ENCODE assay signal across 8 cellular contexts in the genomic region with DNA sequence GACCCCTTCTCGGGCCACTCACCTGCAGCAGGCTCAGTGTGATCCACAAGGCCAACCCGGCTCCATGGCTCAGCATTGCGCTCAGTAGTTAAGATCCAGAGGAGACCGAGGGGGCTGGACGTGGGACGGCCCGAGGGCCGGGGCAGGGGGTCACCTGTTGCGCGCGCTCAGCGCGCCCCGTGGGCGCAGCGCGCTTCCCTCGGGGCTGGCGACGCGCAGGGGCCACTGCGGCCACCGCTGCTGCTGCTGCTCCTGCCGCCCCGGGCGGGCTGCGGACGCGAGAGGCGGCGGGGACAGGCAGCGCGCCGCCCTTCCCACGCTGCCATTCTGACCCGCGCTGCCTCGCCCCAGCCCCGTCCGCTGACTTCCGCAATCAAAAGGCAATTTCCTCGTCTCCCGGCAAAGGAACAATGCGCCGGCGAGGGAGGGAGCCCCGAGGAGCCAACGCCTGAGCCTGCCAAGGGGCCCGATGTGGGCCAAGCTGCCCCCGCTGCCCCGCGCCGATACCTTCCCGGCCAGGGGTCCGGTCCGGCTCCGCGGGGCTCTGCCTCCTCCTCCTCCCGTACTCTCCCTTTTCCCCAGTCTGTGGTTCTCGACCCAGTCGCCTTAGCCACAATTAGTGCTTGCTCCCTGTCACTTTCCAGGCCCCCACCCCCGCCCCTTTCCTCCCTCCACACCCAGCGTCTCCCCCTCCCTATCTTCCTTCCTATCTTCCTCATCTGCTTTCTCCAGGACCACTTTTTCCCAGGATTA. TPM values are rescaled to one million over a fixed set of nuclear protein-coding genes. Genes with fewer than 3 reads are reported as not detected.
A peak's percentile ranks its signal among the peaks of the same experiment; 100 is the strongest.
DNase-seq lines count a peak whose midpoint lies in the region; ATAC-seq and TF ChIP-seq lines count a peak whose summit lies in the region.

No MANE protein-coding gene starts in this region.

- H3K9me3 Mint-ChIP-seq in effector memory CD8-positive, alpha-beta T cell = no peaks in the 10 kb centered on the region
- H3K9me3 Mint-ChIP-seq in memory B cell (peaks cover 2% of the 10 kb centered on the region), type B pancreatic cell (no peaks in the 10 kb centered on the region)
- peaks cover 0 to 2% (median 0%) of the 10 kb centered on the region in 8 donors for H3K9me3 Mint-ChIP-seq in CD4-positive, alpha-beta memory T cell

- TF ChIP-seq CTCF in type B pancreatic cell (conservative IDR thresholded peaks at IDR 0.05) = no peak

- H3K4me1 ChIP-seq in CD4-positive, alpha-beta memory T cell (ENCODE audit: insufficient read depth, low read length) = no peaks in the 10 kb centered on the region

- POLR2A ChIA-PET in CD4-positive, alpha-beta memory T cell (lab: Charles Lee; ENCODE audit: partially characterized antibody) = no interaction called here

- peaks cover 1 to 6% of the 10 kb centered on the region in 2 donors for H3K4me1 Mint-ChIP-seq in effector memory CD8-positive, alpha-beta T cell (ENCODE audit: low read depth in 2 of 2)
- H3K4me1 Mint-ChIP-seq in memory B cell = peaks cover 8% of the 10 kb centered on the region
- peaks cover 13% of the 10 kb centered on the region for H3K4me1 Mint-ChIP-seq in type B pancreatic cell (ENCODE audit: unreplicated experiment)
- H3K4me1 Mint-ChIP-seq in CD4-positive, alpha-beta memory T cell = peaks cover 3 to 11% (median 4%) of the 10 kb centered on the region in 4 donors

- no peaks in the 10 kb centered on the region for H3K36me3 Mint-ChIP-seq in effector memory CD8-positive, alpha-beta T cell (ENCODE audit: insufficient read depth)
- H3K36me3 Mint-ChIP-seq in memory B cell (peaks cover 3% of the 10 kb centered on the region), type B pancreatic cell (no peaks in the 10 kb centered on the region)
- H3K36me3 Mint-ChIP-seq in CD4-positive, alpha-beta memory T cell = no peaks in the 10 kb centered on the region

- H3K27ac Mint-ChIP-seq in effector memory CD8-positive, alpha-beta T cell = peak overlapping the region in 1 of 2 donors; percentile 29
- no peak overlapping the region for H3K27ac Mint-ChIP-seq in memory B cell
- H3K27ac Mint-ChIP-seq in type B pancreatic cell = peak overlapping the region; percentile 13
- H3K27ac Mint-ChIP-seq in CD4-positive, alpha-beta memory T cell = no peak overlapping the region

- no peaks in the 10 kb centered on the region for H3K9me3 ChIP-seq in CD4-positive, alpha-beta memory T cell (ENCODE audit: control insufficient read depth in 1 of 2, low read length in 2 of 2)

- peaks cover 26 to 39% of the 10 kb centered on the region in 2 donors for H3K27me3 Mint-ChIP-seq in effector memory CD8-positive, alpha-beta T cell
- H3K27me3 Mint-ChIP-seq in memory B cell (peaks cover 12% of the 10 kb centered on the region), type B pancreatic cell (peaks cover 66% of the 10 kb centered on the region)
- peaks cover 26 to 29% of the 10 kb centered on the region in 2 donors for H3K27me3 Mint-ChIP-seq in CD4-positive, alpha-beta memory T cell

- H3K36me3 ChIP-seq in CD4-positive, alpha-beta memory T cell (ENCODE audit: insufficient read depth, low read length) = no peaks in the 10 kb centered on the region

- no peak for ATAC-seq in effector memory CD8-positive, alpha-beta T cell (replicated peaks)
- peak; percentile 47 for ATAC-seq in memory B cell (ENCODE audit: low read depth)

- no peak overlapping the region for H3K4me3 ChIP-seq in CD4-positive, alpha-beta memory T cell (ENCODE audit: low read length in 2 of 2)

- intact Hi-C loops in CD4-positive, alpha-beta memory T cell (cut with micrococcal nuclease) = no loop called here

- no peak overlapping the region for H3K27ac ChIP-seq in CD4-positive, alpha-beta memory T cell (ENCODE audit: low read depth, low read length)

- peak; percentile 31 to 63 for DNase-seq in NOMO-1 (lab: John Stamatoyannopoulos, UW; ENCODE audit: unreplicated experiment in 2 of 2)
- DNase-seq in NOMO-1 treated with dmso at 0.1 percent for 144 hours (lab: John Stamatoyannopoulos, UW; ENCODE audit: unreplicated experiment) = no peak
- peak; percentile 52 for DNase-seq in RPMI7951 (ENCODE audit: low read depth)
- DNase-seq in effector memory CD8-positive, alpha-beta T cell = peak in 1 of 3 experiments; percentile 1
- DNase-seq in memory B cell (ENCODE audit: low spot score in 2 of 2) = no peak
- DNase-seq in type B pancreatic cell (ENCODE audit: extremely low spot score, unreplicated experiment) = peak; percentile 71
- no peak for DNase-seq in CD4-positive, alpha-beta memory T cell
- no peak for DNase-seq in effector CD4-positive, alpha-beta T cell

- H3K4me3 Mint-ChIP-seq in effector memory CD8-positive, alpha-beta T cell = peak overlapping the region; percentile 1 to 55
- H3K4me3 Mint-ChIP-seq in memory B cell (peak overlapping the region; percentile 62), type B pancreatic cell (peak overlapping the region; percentile 88)
- H3K4me3 Mint-ChIP-seq in CD4-positive, alpha-beta memory T cell = peak overlapping the region in 3 of 8 donors; percentile 65 to 72 (median 66)

- H3K27me3 ChIP-seq in CD4-positive, alpha-beta memory T cell (ENCODE audit: insufficient read depth, low read length) = no peaks in the 10 kb centered on the region

- CTCF ChIA-PET in CD4-positive, alpha-beta memory T cell (lab: Charles Lee; ENCODE audit: partially characterized antibody) = no interaction called here

RNA-seq across cellular contexts. Expression of gene PTPRB, which starts 27.3 kb away (rescaled TPM):
- 3.8 and 4.5 TPM in 2 replicates for total RNA-seq in RPMI7951 (2014; rRNA removed; shearing (Covaris generic))
- 1.2 and 4.2 TPM in 2 replicates for total RNA-seq in type B pancreatic cell (ENCODE audit: low replicate concordance)
- total RNA-seq in CD4-positive, alpha-beta memory T cell = not detected
- polyA plus RNA-seq in CD4-positive, alpha-beta memory T cell = not detected

Comparison
In these comparisons a context has a peak if more than half of its experiments do, and no peak if none do; other contexts are left out.
1. DNase-seq: peak in NOMO-1 (2 of 2), RPMI7951 (single experiment) and type B pancreatic cell (single experiment); none in NOMO-1 treated with dmso at 0.1 percent for 144 hours (single experiment), memory B cell (0 of 2), CD4-positive, alpha-beta memory T cell (0 of 5) and effector CD4-positive, alpha-beta T cell (single experiment).